Comparison of ENCODE assay signal across 1 cellular context in genomic region chrX:149145845-149146285, GRCh38.
TF ChIP-seq lines count a peak whose summit lies in the region.

No MANE protein-coding gene starts in this region.

TF ChIP-seq in HEK293, 187 proteins besides CTCF, POLR2A, EP300 and RAD21 (continued from another document and continues in another):
- no peak for TF ChIP-seq ZSCAN5A (tag by site-specific recombination; IDR thresholded peaks at IDR 0.05)
- no peak for TF ChIP-seq ZNF501 (tag by site-specific recombination; IDR thresholded peaks at IDR 0.05)
- TF ChIP-seq ZNF530 (tag by site-specific recombination; IDR thresholded peaks at IDR 0.05; ENCODE audit: low read depth), result no peak
- no peak for TF ChIP-seq ZNF169 (tag by site-specific recombination; IDR thresholded peaks at IDR 0.05)
- TF ChIP-seq ZNF362 (tag by site-specific recombination; IDR thresholded peaks at IDR 0.05), result no peak
- TF ChIP-seq ZNF747 (tag by site-specific recombination; IDR thresholded peaks at IDR 0.05), result no peak
- no peak for TF ChIP-seq ZBTB21 (tag by site-specific recombination; IDR thresholded peaks at IDR 0.05)
- TF ChIP-seq SETDB1 (IDR thresholded peaks at IDR 0.05; ENCODE audit: insufficient read length, low read length), result no peak
- TF ChIP-seq ZNF19 (tag by site-specific recombination; IDR thresholded peaks at IDR 0.05; ENCODE audit: low read depth), result no peak
- no peak for TF ChIP-seq ZBTB6 (tag by site-specific recombination; IDR thresholded peaks at IDR 0.05)
- TF ChIP-seq IKZF3 (tag by site-specific recombination; IDR thresholded peaks at IDR 0.05), result no peak
- TF ChIP-seq ZFHX2 (tag by site-specific recombination; conservative IDR thresholded peaks at IDR 0.05), result peak; percentile 69
- TF ChIP-seq ZEB2 (tag by site-specific recombination; IDR thresholded peaks at IDR 0.05), result peak; percentile 88
- TF ChIP-seq ZNF777 (tag by site-specific recombination; IDR thresholded peaks at IDR 0.05; ENCODE audit: borderline replicate concordance), result no peak
- TF ChIP-seq ZBTB7A (tag by site-specific recombination; IDR thresholded peaks at IDR 0.05; ENCODE audit: low read depth), result no peak
- no peak for TF ChIP-seq ZFP37 (tag by site-specific recombination; IDR thresholded peaks at IDR 0.05)
- TF ChIP-seq ZNF280C (tag by site-specific recombination; IDR thresholded peaks at IDR 0.05), result no peak
- TF ChIP-seq BCL11A (tag by site-specific recombination; IDR thresholded peaks at IDR 0.05; ENCODE audit: low read depth), result no peak
- TF ChIP-seq GFI1B (tag by site-specific recombination; IDR thresholded peaks at IDR 0.05), result no peak
- no peak for TF ChIP-seq ZNF16 (tag by site-specific recombination; IDR thresholded peaks at IDR 0.05; ENCODE audit: low read depth)
- TF ChIP-seq ZNF2 (tag by site-specific recombination; IDR thresholded peaks at IDR 0.05), result no peak
- no peak for TF ChIP-seq ZNF23 (tag by site-specific recombination; IDR thresholded peaks at IDR 0.05; ENCODE audit: borderline replicate concordance)
- no peak for TF ChIP-seq ZNF704 (tag by site-specific recombination; IDR thresholded peaks at IDR 0.05)
- TF ChIP-seq KLF10 (tag by site-specific recombination; IDR thresholded peaks at IDR 0.05), result peak; percentile 63; the same call in 1 of the 2 replicates
- no peak for TF ChIP-seq KLF9 (tag by site-specific recombination; IDR thresholded peaks at IDR 0.05; ENCODE audit: low read depth)
- TF ChIP-seq ZNF114 (tag by site-specific recombination; IDR thresholded peaks at IDR 0.05), result no peak
- TF ChIP-seq ZNF223 (tag by site-specific recombination; IDR thresholded peaks at IDR 0.05), result no peak
- TF ChIP-seq ZNF677 (tag by site-specific recombination; IDR thresholded peaks at IDR 0.05), result no peak
- no peak for TF ChIP-seq ZNF571 (tag by site-specific recombination; IDR thresholded peaks at IDR 0.05)
- no peak for TF ChIP-seq ZNF214 (tag by site-specific recombination; IDR thresholded peaks at IDR 0.05; ENCODE audit: borderline replicate concordance)
- TF ChIP-seq ZNF585B (tag by site-specific recombination; IDR thresholded peaks at IDR 0.05), result no peak
- peak; percentile 48; the same call in 1 of the 2 replicates for TF ChIP-seq ZNF660 (tag by site-specific recombination; IDR thresholded peaks at IDR 0.05)
- no peak for TF ChIP-seq KLF1 (tag by site-specific recombination; IDR thresholded peaks at IDR 0.05)
- TF ChIP-seq KLF16 (tag by site-specific recombination; IDR thresholded peaks at IDR 0.05), result 0 out of 2 replicates have a peak, but pooled peaks have one; percentile 25
- TF ChIP-seq INSM2 (tag by site-specific recombination; IDR thresholded peaks at IDR 0.05), result no peak
- no peak for TF ChIP-seq SP2 (tag by site-specific recombination; IDR thresholded peaks at IDR 0.05)
- TF ChIP-seq ZBTB48 (tag by site-specific recombination; IDR thresholded peaks at IDR 0.05), result no peak
- TF ChIP-seq MEIS1 (CRISPR knock-in tag; IDR thresholded peaks at IDR 0.05; ENCODE audit: borderline replicate concordance), result no peak
- no peak for TF ChIP-seq SP3 (tag by site-specific recombination; IDR thresholded peaks at IDR 0.05)
- TF ChIP-seq ZNF670 (tag by site-specific recombination; IDR thresholded peaks at IDR 0.05; ENCODE audit: low read depth), result no peak
- TF ChIP-seq ZBTB8A (tag by site-specific recombination; IDR thresholded peaks at IDR 0.05), result peak; percentile 55
- peak; percentile 98 for TF ChIP-seq PRDM4 (tag by site-specific recombination; IDR thresholded peaks at IDR 0.05)
- TF ChIP-seq ZNF394 (tag by site-specific recombination; IDR thresholded peaks at IDR 0.05; ENCODE audit: borderline replicate concordance), result no peak
- TF ChIP-seq ZNF629 (tag by site-specific recombination; IDR thresholded peaks at IDR 0.05), result peak; percentile 75
- TF ChIP-seq BCL6B (tag by site-specific recombination; IDR thresholded peaks at IDR 0.05), result no peak
- TF ChIP-seq YY2 (tag by site-specific recombination; IDR thresholded peaks at IDR 0.05), result no peak
- no peak for TF ChIP-seq YY1 (tag by site-specific recombination; IDR thresholded peaks at IDR 0.05)
- no peak for TF ChIP-seq GLI4 (tag by site-specific recombination; IDR thresholded peaks at IDR 0.05)
- no peak for TF ChIP-seq ZNF658 (tag by site-specific recombination; IDR thresholded peaks at IDR 0.05)
- TF ChIP-seq ZNF560 (tag by site-specific recombination; IDR thresholded peaks at IDR 0.05; ENCODE audit: borderline replicate concordance), result no peak
- no peak for TF ChIP-seq HOXA7 (CRISPR knock-in tag; IDR thresholded peaks at IDR 0.05; ENCODE audit: borderline replicate concordance)
- peak; percentile 85 for TF ChIP-seq ZNF843 (tag by site-specific recombination; IDR thresholded peaks at IDR 0.05)
- no peak for TF ChIP-seq ZNF791 (tag by site-specific recombination; IDR thresholded peaks at IDR 0.05)
- TF ChIP-seq ZFP41 (tag by site-specific recombination; IDR thresholded peaks at IDR 0.05; ENCODE audit: borderline replicate concordance), result no peak
- TF ChIP-seq PRDM6 (tag by site-specific recombination; IDR thresholded peaks at IDR 0.05), result peak; percentile 83
- TF ChIP-seq GLIS1 (tag by site-specific recombination; IDR thresholded peaks at IDR 0.05), result peak; percentile 52
- TF ChIP-seq ZNF423 (tag by site-specific recombination; IDR thresholded peaks at IDR 0.05), result peak; percentile 58; the same call in 1 of the 2 replicates
- peak; percentile 86 for TF ChIP-seq SP7 (tag by site-specific recombination; IDR thresholded peaks at IDR 0.05)
- TF ChIP-seq SCRT2 (tag by site-specific recombination; IDR thresholded peaks at IDR 0.05), result no peak; the same call in 1 of the 2 replicates
- TF ChIP-seq OVOL3 (tag by site-specific recombination; IDR thresholded peaks at IDR 0.05), result no peak
